Comparison of ENCODE assay signal across 8 cellular contexts in the genomic region with DNA sequence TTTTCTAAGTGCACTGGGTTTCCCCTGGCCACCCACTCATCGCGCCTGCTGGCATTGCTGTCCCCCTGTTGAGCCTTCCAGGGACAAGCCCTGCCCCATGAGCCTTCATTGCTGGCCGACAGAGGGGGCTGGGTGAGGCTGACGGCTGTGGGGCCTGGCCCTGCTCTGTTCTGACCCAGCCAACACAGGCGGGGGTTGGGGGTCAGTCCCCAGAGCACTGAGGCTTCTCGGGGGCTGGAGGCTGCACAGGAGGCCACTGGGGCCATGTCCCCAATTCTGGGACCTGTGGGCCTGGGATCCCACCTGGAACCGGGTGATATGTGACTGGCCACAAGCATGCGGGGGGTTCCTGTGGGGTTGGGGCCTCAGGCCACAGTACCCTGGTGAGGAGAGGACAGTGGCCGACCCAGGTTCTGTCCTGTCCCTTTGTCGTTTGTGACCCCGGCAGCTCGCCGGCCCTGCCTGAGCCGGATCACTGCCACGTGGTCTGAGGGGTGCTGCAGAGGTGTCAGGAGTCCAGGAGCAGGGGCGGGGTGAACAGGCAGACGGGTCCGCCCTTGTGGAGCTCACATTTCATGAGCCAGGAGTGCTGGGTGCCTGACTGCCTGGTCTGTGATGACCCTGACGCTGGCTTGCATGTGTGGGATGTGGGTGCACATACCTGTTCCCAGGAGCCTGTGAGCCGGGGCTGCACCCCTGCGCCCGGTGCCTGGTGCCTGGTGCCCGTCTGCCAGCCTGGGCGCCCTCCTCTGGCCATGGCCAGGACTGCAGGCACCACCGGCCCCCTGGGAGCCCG. TPM values are rescaled to one million over a fixed set of nuclear protein-coding genes. Genes with fewer than 3 reads are reported as not detected.
DNase-seq lines count a peak whose midpoint lies in the region; ATAC-seq and TF ChIP-seq lines count a peak whose summit lies in the region.

No MANE protein-coding gene starts in this region.

- TF ChIP-seq CTCF in foreskin keratinocyte (conservative IDR thresholded peaks at IDR 0.05) (peak; percentile 83), gastrocnemius medialis (IDR thresholded peaks at IDR 0.05 in 4 of 5, conservative IDR thresholded peaks at IDR 0.05 in 1 of 5) (peak; percentile 40 to 68 (median 55))

- H3K4me1 ChIP-seq in foreskin keratinocyte (no peaks in the 10 kb centered on the region), gastrocnemius medialis (no peaks in the 10 kb centered on the region)

- in situ Hi-C loops in gastrocnemius medialis (cut with MboI; ENCODE audit: low sequenced_read_pairs in 4 of 4): no loop called here

- H3K27me3 ChIP-seq in foreskin keratinocyte (peaks cover 14% of the 10 kb centered on the region), gastrocnemius medialis (peaks cover 19 to 35% (median 21%) of the 10 kb centered on the region in 3 donors)

- H3K27ac ChIP-seq in foreskin keratinocyte (no peak overlapping the region), gastrocnemius medialis (no peak overlapping the region)

- ATAC-seq in foreskin keratinocyte: peak; percentile 68
- peak in 1 of 2 donors; percentile 47 for ATAC-seq in gastrocnemius medialis
- ATAC-seq in GM21576 (IDR thresholded peaks at IDR 0.05; ENCODE audit: unreplicated experiment): no peak

- intact Hi-C loops in gastrocnemius medialis (cut with DNase I; ENCODE audit: low total_unique reads): no loop called here

- DNase-seq in NCI-H510A treated with DMSO at 0.1 percent for 48 hours (lab: John Stamatoyannopoulos, UW): peak; percentile 46
- no peak for DNase-seq in NCI-H510A (lab: John Stamatoyannopoulos, UW)
- peak; percentile 50 for DNase-seq in OCI-M1 (lab: John Stamatoyannopoulos, UW)
- peak; percentile 32 for DNase-seq in activated T-helper 1 cell treated with Interleukin-2 at 50 U/mL for 16 hours (ENCODE audit: low read depth)
- DNase-seq in foreskin keratinocyte: peak; percentile 8 to 25
- DNase-seq in gastrocnemius medialis: no peak
- no peak for DNase-seq in superior temporal gyrus (ENCODE audit: extremely low spot score)

- peaks cover 0 to 17% of the 10 kb centered on the region in 2 donors for H3K36me3 ChIP-seq in gastrocnemius medialis

- no peak for TF ChIP-seq POLR2A in gastrocnemius medialis (IDR thresholded peaks at IDR 0.05)

- no peak overlapping the region for H3K4me3 ChIP-seq in gastrocnemius medialis

- H3K9me3 ChIP-seq in gastrocnemius medialis: no peaks in the 10 kb centered on the region

RNA-seq across cellular contexts. Expression of a gene that starts 2.1 kb away (rescaled TPM):
- total RNA-seq in foreskin keratinocyte: not detected in 2 replicates
- polyA plus RNA-seq in foreskin keratinocyte: not detected in 2 replicates
- total RNA-seq in gastrocnemius medialis: under 1 TPM in 1 of 4 donors, not detected in 3; 0.23 TPM

RNA-seq across cellular contexts. Expression of a gene that starts 18.3 kb away (rescaled TPM):
- total RNA-seq in foreskin keratinocyte (52.2 and 64.0 TPM in 2 replicates), gastrocnemius medialis (10 to 100 TPM; 15.2 to 24.4 (median 18.0) TPM)
- 41.0 and 50.3 TPM in 2 replicates for polyA plus RNA-seq in foreskin keratinocyte

RNA-seq across cellular contexts. Expression of a gene that starts 36.6 kb away (rescaled TPM):
- total RNA-seq in foreskin keratinocyte (0.11 and 0.20 TPM in 2 replicates), gastrocnemius medialis (not detected)
- 0.27 and 0.29 TPM in 2 replicates for polyA plus RNA-seq in foreskin keratinocyte

RNA-seq across cellular contexts. Expression of a gene that starts 55.2 kb away (rescaled TPM):
- total RNA-seq in foreskin keratinocyte (not detected in 2 replicates), gastrocnemius medialis (not detected)
- polyA plus RNA-seq in foreskin keratinocyte: not detected in 2 replicates

Comparison
In these comparisons a context has a peak if more than half of its experiments do, and no peak if none do; other contexts are left out.
1. DNase-seq: peak in NCI-H510A treated with DMSO at 0.1 percent for 48 hours (single experiment), OCI-M1 (single experiment), activated T-helper 1 cell treated with Interleukin-2 at 50 U/mL for 16 hours (single experiment) and foreskin keratinocyte (2 of 2); none in NCI-H510A (single experiment), gastrocnemius medialis (0 of 2) and superior temporal gyrus (single experiment).